8 cellular contexts compared by ENCODE assay signal in genomic region chr10:32980558-32981468, GRCh38. TPM values are rescaled to one million over a fixed set of nuclear protein-coding genes. Genes with fewer than 3 reads are reported as not detected.
DNase-seq lines count a peak whose midpoint lies in the region; ATAC-seq and TF ChIP-seq lines count a peak whose summit lies in the region.

No MANE protein-coding gene starts in this region.

- peak overlapping the region; percentile 38 for H3K4me3 ChIP-seq in kidney epithelial cell (ENCODE audit: low read depth, low read length)

- no peak for TF ChIP-seq CTCF in kidney epithelial cell (IDR thresholded peaks at IDR 0.05; ENCODE audit: insufficient read depth, low read length, poor library complexity, severe bottlenecking)

- DNase-seq in ACHN (peak; percentile 98), NCI-H2227 treated with DMSO at 0.1 percent for 48 hours (lab: John Stamatoyannopoulos, UW) (peak; percentile 78), cerebellar cortex (ENCODE audit: low spot score) (peak; percentile 97), kidney epithelial cell (ENCODE audit: low read depth) (peak; percentile 97)
- DNase-seq in activated CD4-positive, CD25-positive, alpha-beta regulatory T cell (lab: John Stamatoyannopoulos, UW) = peak; percentile 56 to 69 (median 60)
- peak; percentile 89 for DNase-seq in stimulated activated CD4-positive, alpha-beta T cell treated with anti-CD3 and anti-CD28 coated beads, Interleukin-15, amount 100 ng/mL, for 24 hours

- ATAC-seq in GM18868 (IDR thresholded peaks at IDR 0.05; ENCODE audit: unreplicated experiment) (peak; percentile 99), HG03135 (IDR thresholded peaks at IDR 0.05; ENCODE audit: unreplicated experiment) (peak; percentile 97)

- H3K27me3 ChIP-seq in kidney epithelial cell (ENCODE audit: control insufficient read depth, insufficient read depth, low read length) = no peaks in the 10 kb centered on the region

- in situ Hi-C loops in ACHN (cut with HindIII; ENCODE audit: low pct_ligation_motif_present, low pct_unique_long_range_greater_than_20kb, low sequenced_read_pairs) = no loop called here

- H3K36me3 ChIP-seq in kidney epithelial cell (ENCODE audit: control insufficient read depth, insufficient read depth, low read length) = no peaks in the 10 kb centered on the region

RNA-seq across cellular contexts. Expression of gene ITGB1, which starts 22.8 kb away (rescaled TPM):
- total RNA-seq in kidney epithelial cell = 1,462 and 2,227 TPM in 2 replicates

Comparison
In these comparisons a context has a peak if more than half of its experiments do, and no peak if none do; other contexts are left out.
1. Peak in every context shown above with its lines: DNase-seq, ATAC-seq and H3K4me3 ChIP-seq.